ENCODE assay signal across 8 cellular contexts in the genomic region with DNA sequence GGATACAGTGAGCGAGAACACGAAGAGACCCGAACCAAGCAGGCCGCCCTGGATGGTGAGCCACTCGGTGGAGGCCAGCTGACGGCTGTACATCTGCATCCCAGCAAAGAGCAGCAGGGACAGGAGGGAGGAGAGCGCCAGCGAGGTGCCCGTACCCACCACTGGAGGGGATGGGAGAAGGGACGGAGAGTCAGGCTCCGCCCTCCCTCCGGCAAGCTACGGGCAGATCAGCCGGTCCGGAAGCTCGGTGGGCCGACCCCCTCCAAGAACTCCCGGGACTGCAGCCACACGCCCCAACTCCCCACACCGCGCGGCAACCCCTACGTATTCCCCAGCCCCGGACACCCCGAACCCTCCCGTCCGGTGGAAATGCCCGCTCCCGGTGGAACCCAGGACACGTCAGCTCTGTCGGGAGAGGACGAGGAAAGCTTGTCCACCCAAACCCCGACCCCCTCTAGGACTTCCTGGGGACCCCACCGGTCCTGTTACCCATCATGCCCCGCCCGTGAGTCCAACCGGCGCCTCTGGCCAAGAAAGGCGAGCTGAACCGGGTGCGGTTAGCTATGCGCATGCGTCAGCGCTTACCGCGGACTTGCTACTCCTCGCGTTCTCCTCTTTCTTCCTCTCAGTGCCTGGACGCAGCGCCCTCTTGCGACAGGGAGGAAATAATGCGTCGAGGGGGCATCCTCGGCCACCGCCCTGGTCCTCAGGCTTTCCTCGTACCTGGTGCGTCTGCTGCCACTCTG. TPM values are rescaled to one million over a fixed set of nuclear protein-coding genes. Genes with fewer than 3 reads are reported as not detected.
A peak's percentile ranks its signal among the peaks of the same experiment; 100 is the strongest.
DNase-seq lines count a peak whose midpoint lies in the region; ATAC-seq and TF ChIP-seq lines count a peak whose summit lies in the region.

A gene (minus strand): TSS at position 573 of the 746 bp plus-strand sequence. CDS start 80 bp downstream, at position 493.

- peak within 1 kb of the TSS; percentile 96 for H3K27ac Mint-ChIP-seq in activated CD4-positive, alpha-beta T cell treated with anti-CD3 and anti-CD28 coated beads for 36 hours

- peak; percentile 81 for ATAC-seq in HG03439 (IDR thresholded peaks at IDR 0.05; ENCODE audit: unreplicated experiment)
- peak; percentile 83 for ATAC-seq in activated CD4-positive, alpha-beta T cell treated with anti-CD3 and anti-CD28 coated beads for 36 hours
- ATAC-seq in left colon = peak; percentile 76

- peak; percentile 94 for TF ChIP-seq CTCF in BE2C (IDR thresholded peaks at IDR 0.05; ENCODE audit: low read depth, low read length)
- peak; percentile 96 for TF ChIP-seq CTCF in choroid plexus epithelial cell (conservative IDR thresholded peaks at IDR 0.05; ENCODE audit: low read depth, low read length)

- H3K36me3 ChIP-seq in BE2C = peaks cover 14% of the 10 kb centered on the region

- H3K36me3 Mint-ChIP-seq in activated CD4-positive, alpha-beta T cell treated with anti-CD3 and anti-CD28 coated beads for 36 hours (ENCODE audit: low read depth) = peaks cover 35% of the 10 kb centered on the region

- H3K4me1 ChIP-seq in BE2C = peaks cover 14% of the 10 kb centered on the region

- intact Hi-C loops in activated CD4-positive, alpha-beta T cell treated with anti-CD3 and anti-CD28 coated beads for 36 hours (cut with DNase I, micrococcal nuclease) = loop anchor here (1.0 to 5.0 kb wide), 11 partner anchors 21 to 191 kb away; a partner anchor contains a TSS
- intact Hi-C loops in left colon (cut with DNase I, micrococcal nuclease) = loop anchor here in 1 of 2 donors (5.0 kb wide), 1 partner anchor 81 kb away; no protein-coding TSS in a partner anchor

- CTCF ChIA-PET in activated CD4-positive, alpha-beta T cell treated with anti-CD3 and anti-CD28 coated beads for 36 hours (lab: Charles Lee) = interaction anchor here (0.6 to 6.6 kb wide), 51 partner anchors 10 to 997 kb away, joined by 3 to 75 read pairs (median 5); a partner anchor contains a TSS

- H3K9me3 Mint-ChIP-seq in activated CD4-positive, alpha-beta T cell treated with anti-CD3 and anti-CD28 coated beads for 36 hours (ENCODE audit: low read depth) = no peaks in the 10 kb centered on the region

- peak; percentile 93 for TF ChIP-seq POLR2A in GM19099 (IDR thresholded peaks at IDR 0.05; ENCODE audit: extremely low read depth, insufficient read length, low read depth)

- no peaks in the 10 kb centered on the region for H3K27me3 ChIP-seq in BE2C

- no peaks in the 10 kb centered on the region for H3K9me3 ChIP-seq in BE2C

- H3K4me1 Mint-ChIP-seq in activated CD4-positive, alpha-beta T cell treated with anti-CD3 and anti-CD28 coated beads for 36 hours = peaks cover 52% of the 10 kb centered on the region

- no peaks in the 10 kb centered on the region for H3K27me3 Mint-ChIP-seq in activated CD4-positive, alpha-beta T cell treated with anti-CD3 and anti-CD28 coated beads for 36 hours

- POLR2A ChIA-PET in activated CD4-positive, alpha-beta T cell treated with anti-CD3 and anti-CD28 coated beads for 36 hours (lab: Charles Lee) = interaction anchor here (0.6 to 2.1 kb wide), 9 partner anchors 10 to 1099 kb away, joined by 3 to 17 read pairs (median 4); a partner anchor contains a TSS

- H3K4me3 Mint-ChIP-seq in activated CD4-positive, alpha-beta T cell treated with anti-CD3 and anti-CD28 coated beads for 36 hours = peak within 1 kb of the TSS; percentile 98

- DNase-seq in BE2C (peak; percentile 95), NCI-H524 (lab: John Stamatoyannopoulos, UW) (peak; percentile 91 to 95), choroid plexus epithelial cell (ENCODE audit: low read depth) (peak; percentile 98), left colon (peak; percentile 94 to 96)
- peak; percentile 97 for DNase-seq in activated CD4-positive, alpha-beta T cell treated with anti-CD3 and anti-CD28 coated beads for 36 hours
- peak; percentile 96 for DNase-seq in stimulated activated CD4-positive, alpha-beta T cell treated with anti-CD3 and anti-CD28 coated beads, Interleukin-1b, Interleukin-23, amount 100 ng/mL, for 48 hours

- H3K4me3 ChIP-seq in BE2C (ENCODE audit: low read depth, low read length) (peak within 1 kb of the TSS; percentile 90), choroid plexus epithelial cell (ENCODE audit: low read depth, low read length) (peak within 1 kb of the TSS; percentile 97)

RNA-seq across cellular contexts. Expression of the gene that starts here (rescaled TPM):
- polyA plus RNA-seq in BE2C (2012; ENCODE audit: insufficient read depth, insufficient read length, low read depth) = 420 TPM
- total RNA-seq in activated CD4-positive, alpha-beta T cell treated with anti-CD3 and anti-CD28 coated beads for 36 hours = 100 to 1,000 TPM; 125 to 300 TPM
- 100 to 1,000 TPM; 143 to 164 TPM for total RNA-seq in left colon

Comparison
In these comparisons a context has a peak if more than half of its experiments do, and no peak if none do; other contexts are left out.
1. Peak in every context shown above with its lines: DNase-seq, ATAC-seq and H3K4me3 ChIP-seq.